8 cellular contexts compared by ENCODE assay signal in the genomic region with DNA sequence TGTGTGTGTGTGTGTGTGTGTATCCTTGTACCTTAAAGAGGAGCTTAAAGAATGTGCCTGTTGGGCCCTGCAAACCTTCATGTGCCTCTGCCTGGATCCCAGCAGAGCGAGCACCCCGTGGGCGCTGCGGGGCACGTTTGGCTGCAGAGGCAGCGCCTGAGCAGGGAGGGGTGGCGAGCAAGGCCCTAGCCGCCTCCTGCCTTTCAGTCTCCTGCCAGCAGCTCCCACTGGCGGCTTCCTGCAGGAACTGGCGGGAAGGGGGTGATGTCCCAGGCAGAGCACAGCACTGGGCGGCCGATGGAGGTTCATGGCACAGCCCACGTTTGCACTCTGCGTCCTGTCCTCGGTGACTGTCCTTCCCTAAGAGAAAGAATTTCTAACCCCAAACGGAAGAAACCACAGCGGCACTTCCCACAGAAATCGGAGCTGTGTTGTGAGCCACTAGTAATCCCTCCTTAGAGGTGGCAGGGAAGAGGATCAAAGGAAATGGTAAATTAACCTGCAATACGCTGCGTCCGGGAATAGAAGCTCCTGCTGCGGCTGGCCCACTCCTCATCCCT. TPM values are rescaled to one million over a fixed set of nuclear protein-coding genes. Genes with fewer than 3 reads are reported as not detected.
DNase-seq lines count a peak whose midpoint lies in the region; ATAC-seq and TF ChIP-seq lines count a peak whose summit lies in the region.

No MANE protein-coding gene starts in this region.

- no peaks in the 10 kb centered on the region for H3K27me3 ChIP-seq in WERI-Rb-1 (ENCODE audit: insufficient read depth, low read depth, severe bottlenecking)
- peaks cover 0 to 10% (median 0%) of the 10 kb centered on the region in 7 donors for H3K27me3 ChIP-seq in heart right ventricle

- H3K36me3 ChIP-seq in WERI-Rb-1 (peaks cover 7% of the 10 kb centered on the region), heart right ventricle (no peaks in the 10 kb centered on the region)

- peak overlapping the region; percentile 62 for H3K27ac ChIP-seq in WERI-Rb-1
- no peak overlapping the region for H3K27ac ChIP-seq in heart right ventricle

- DNase-seq in HT-29 (ENCODE audit: low spot score) (peak; percentile 70), WERI-Rb-1 (peak; percentile 92), heart right ventricle (peak in 1 of 2 donors; percentile 44), renal cortical epithelial cell (ENCODE audit: low read depth) (peak; percentile 54), lower leg skin (ENCODE audit: low spot score in 2 of 2) (no peak), AML-193 (lab: John Stamatoyannopoulos, UW) (no peak), GM19240 (ENCODE audit: insufficient read length, low spot score) (no peak)
- no peak for DNase-seq in effector CD8-positive, alpha-beta T cell (lab: John Stamatoyannopoulos, UW)

- peaks cover 0 to 27% (median 19%) of the 10 kb centered on the region in 9 donors for H3K4me1 ChIP-seq in heart right ventricle

- peak; percentile 88 for TF ChIP-seq CTCF in WERI-Rb-1 (IDR thresholded peaks at IDR 0.05; ENCODE audit: low read depth, low read length)
- peak; percentile 19 to 67 (median 51) for TF ChIP-seq CTCF in heart right ventricle (IDR thresholded peaks at IDR 0.05)
- no peak for TF ChIP-seq CTCF in lower leg skin (IDR thresholded peaks at IDR 0.05)

- H3K9me3 ChIP-seq in WERI-Rb-1 (ENCODE audit: severe bottlenecking) (peaks cover 4% of the 10 kb centered on the region), heart right ventricle (peaks cover 0 to 7% (median 0%) of the 10 kb centered on the region in 11 donors)

- 15 to 24% methylated on average over 22 of the region's 22 CpGs for WGBS in heart right ventricle, 2 donors
- WGBS in lower leg skin, 2 donors = 20 to 29% methylated on average over 21 to 22 of the region's 22 CpGs

- intact Hi-C loops in heart right ventricle (cut with DNase I) = loop anchor here in 1 of 10 donors (2.0 to 5.0 kb wide), 2 partner anchors 33 to 52 kb away; no protein-coding TSS in a partner anchor
- intact Hi-C loops in lower leg skin (cut with DNase I; ENCODE audit: low total_unique reads) = loop anchor here (5.0 kb wide), 1 partner anchor 48 kb away; no protein-coding TSS in a partner anchor

- TF ChIP-seq POLR2A in lower leg skin (IDR thresholded peaks at IDR 0.05) = no peak

- ATAC-seq in heart right ventricle = peak in 6 of 8 donors; percentile 16 to 60 (median 44)

- H3K4me3 ChIP-seq in WERI-Rb-1 (ENCODE audit: low read depth, low read length) = no peak overlapping the region
- no peak overlapping the region for H3K4me3 ChIP-seq in heart right ventricle
- no peak overlapping the region for H3K4me3 ChIP-seq in lower leg skin (ENCODE audit: low read depth, poor library complexity, severe bottlenecking)

RNA-seq across cellular contexts. Expression of gene ZBTB42, which starts 19.8 kb away (rescaled TPM):
- 12.1 and 17.2 TPM in 2 replicates for total RNA-seq in HT-29 (2014; rRNA removed; shearing (Covaris generic))
- 1 to 10 TPM; 4.3 to 9.2 (median 6.9) TPM for total RNA-seq in heart right ventricle
- polyA plus RNA-seq in heart right ventricle = 1 to 10 TPM; 1.8 to 5.9 TPM
- total RNA-seq in renal cortical epithelial cell = 7.6 and 8.1 TPM in 2 replicates
- total RNA-seq in lower leg skin = 10 to 100 TPM in 2 of 4 donors, 1 to 10 TPM in 2; 1.6 to 11.9 (median 8.6) TPM

RNA-seq across cellular contexts. Expression of gene AKT1, which starts 25.2 kb away (rescaled TPM):
- 161 and 168 TPM in 2 replicates for total RNA-seq in HT-29 (2014; rRNA removed; shearing (Covaris generic))
- 100 to 1,000 TPM in 9 of 10 donors, 10 to 100 TPM in 1; 98.1 to 152 (median 141) TPM for total RNA-seq in heart right ventricle
- polyA plus RNA-seq in heart right ventricle = 100 to 1,000 TPM in 1 of 2 donors, 10 to 100 TPM in 1; 95.7 to 112 TPM
- total RNA-seq in renal cortical epithelial cell = 191 and 261 TPM in 2 replicates
- total RNA-seq in lower leg skin = 10 to 100 TPM; 51.9 to 91.0 (median 88.7) TPM

RNA-seq across cellular contexts. Expression of gene CEP170B, which starts 44.3 kb away (rescaled TPM):
- total RNA-seq in HT-29 (2014; rRNA removed; shearing (Covaris generic)) = 69.3 and 78.1 TPM in 2 replicates
- total RNA-seq in heart right ventricle = 10 to 100 TPM in 9 of 10 donors, 1 to 10 TPM in 1; 8.3 to 13.6 (median 12.3) TPM
- 1 to 10 TPM; 6.8 to 9.1 TPM for polyA plus RNA-seq in heart right ventricle
- 31.3 and 40.1 TPM in 2 replicates for total RNA-seq in renal cortical epithelial cell
- 10 to 100 TPM; 41.8 to 80.8 (median 58.5) TPM for total RNA-seq in lower leg skin

Comparison
In these comparisons a context has a peak if more than half of its experiments do, and no peak if none do; other contexts are left out.
1. DNase-seq: peak in HT-29 (single experiment), WERI-Rb-1 (single experiment) and renal cortical epithelial cell (single experiment); none in lower leg skin (0 of 2), effector CD8-positive, alpha-beta T cell (single experiment), AML-193 (0 of 2) and GM19240 (single experiment).
2. CTCF ChIP-seq: peak in WERI-Rb-1 (single experiment) and heart right ventricle (9 of 9); none in lower leg skin (0 of 3).